10 cellular contexts compared by ENCODE assay signal in the genomic region with DNA sequence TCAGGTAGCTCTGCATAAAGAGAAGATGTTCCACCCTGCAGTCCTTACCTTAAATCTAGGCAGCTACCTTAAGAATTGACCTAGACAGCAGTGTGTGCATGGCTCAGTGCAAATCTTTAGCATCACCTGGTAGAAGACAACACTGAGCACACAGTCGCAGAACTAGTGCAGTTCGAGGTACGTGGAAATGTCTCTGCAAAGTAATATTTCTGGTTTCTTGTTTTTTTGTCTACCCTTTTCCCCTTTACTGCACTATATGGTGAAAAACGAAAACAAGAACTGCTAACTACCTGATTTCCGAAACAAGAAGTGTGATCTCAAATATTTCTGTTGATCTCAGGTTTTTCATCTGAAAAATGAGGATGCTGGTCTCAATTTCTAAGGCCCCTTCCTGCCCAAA.
DNase-seq lines count a peak whose midpoint lies in the region; ATAC-seq and TF ChIP-seq lines count a peak whose summit lies in the region.
"Had no signal": no experiment of that assay in that cellular context is flagged by ENCODE, and none has a peak within 500 bp of the region (broad histone marks: within the 10 kb centered on the region; RNA-seq: fewer than 3 reads in every experiment).

No MANE protein-coding gene starts in this region.

- H3K27ac Mint-ChIP-seq in activated B cell treated with CpG ODN at 0.5 μM for 24 hours (peak overlapping the region; percentile 89), neural progenitor cell (no peak overlapping the region)

- H3F3A ChIP-seq in neural progenitor cell (ENCODE audit: low read depth), result no peaks in the 10 kb centered on the region

- no peak for DNase-seq in activated B cell treated with CpG ODN at 0.5 μM for 24 hours
- DNase-seq in lower lobe of right lung, result no peak
- no peak for DNase-seq in neural progenitor cell (ENCODE audit: low spot score)
- DNase-seq in NCI-H446 treated with DMSO at 0.1 percent for 48 hours (lab: John Stamatoyannopoulos, UW), result no peak
- DNase-seq in left ventricle myocardium superior, result no peak
- DNase-seq in stimulated activated naive CD4-positive, alpha-beta T cell treated with Interleukin-2 at 50 U/mL for 16 hours (lab: John Stamatoyannopoulos, UW), result no peak
- DNase-seq: heart right ventricle, nephron progenitor cell had no signal

- H3K27me3 ChIP-seq in ACC112 (ENCODE audit: insufficient read depth, low read length) (no peaks in the 10 kb centered on the region), lower lobe of right lung (ENCODE audit: low read depth) (no peaks in the 10 kb centered on the region), neural progenitor cell (no peaks in the 10 kb centered on the region)
- H3K27me3 ChIP-seq: heart right ventricle had no signal

- H3K9me3 ChIP-seq in lower lobe of right lung (no peaks in the 10 kb centered on the region), neural progenitor cell (ENCODE audit: low read depth) (no peaks in the 10 kb centered on the region)
- H3K9me3 ChIP-seq: heart right ventricle had no signal

- no peak overlapping the region for H3K9ac ChIP-seq in neural progenitor cell

- H3K36me3 ChIP-seq in ACC112 (ENCODE audit: insufficient read depth, low read length) (no peaks in the 10 kb centered on the region), lower lobe of right lung (no peaks in the 10 kb centered on the region), neural progenitor cell (no peaks in the 10 kb centered on the region)

- H2AFZ ChIP-seq in ACC112 (ENCODE audit: low read length, unreplicated experiment), result no peak overlapping the region
- no peak overlapping the region for H2AFZ ChIP-seq in neural progenitor cell (replicated peaks)

- H3K4me3 Mint-ChIP-seq in activated B cell treated with CpG ODN at 0.5 μM for 24 hours (peak overlapping the region; percentile 74), neural progenitor cell (no peak overlapping the region)
- H3K4me3 Mint-ChIP-seq: nephron progenitor cell had no signal

- H3K4me1 ChIP-seq in ACC112 (ENCODE audit: control insufficient read depth, insufficient read depth, low read length, unreplicated experiment), result peaks cover 26% of the 10 kb centered on the region
- H3K4me1 ChIP-seq in lower lobe of right lung, result peaks cover 54% of the 10 kb centered on the region
- H3K4me1 ChIP-seq in neural progenitor cell, result no peaks in the 10 kb centered on the region

- H3K27me3 Mint-ChIP-seq in activated B cell treated with CpG ODN at 0.5 μM for 24 hours (no peaks in the 10 kb centered on the region), neural progenitor cell (ENCODE audit: insufficient read depth, low read depth) (no peaks in the 10 kb centered on the region)

- POLR2A ChIA-PET in activated B cell treated with CpG ODN at 0.5 μM for 24 hours (lab: Charles Lee), result interaction anchor here (0.6 to 9.7 kb wide), 21 partner anchors 8 to 306 kb away, joined by 4 to 249 read pairs (median 13); partner anchors contain the start of gene ETV6

- no peak overlapping the region for H3K4me2 ChIP-seq in neural progenitor cell

- intact Hi-C loops in activated B cell treated with CpG ODN at 0.5 μM for 24 hours (cut with micrococcal nuclease), result loop anchor here (10.0 kb wide), 1 partner anchor 1073 kb away; no protein-coding TSS in a partner anchor
- intact Hi-C loops in lower lobe of right lung (cut with DNase I), result no loop called here
- intact Hi-C loops in left ventricle myocardium superior (cut with micrococcal nuclease), result no loop called here

- peak overlapping the region; percentile 61 for H3K27ac ChIP-seq in ACC112 (ENCODE audit: low read depth, low read length)
- H3K27ac ChIP-seq in lower lobe of right lung, result peak overlapping the region; percentile 68
- no peak overlapping the region for H3K27ac ChIP-seq in neural progenitor cell

- TF ChIP-seq CTCF in activated B cell treated with CpG ODN at 0.5 μM for 24 hours (IDR thresholded peaks at IDR 0.05) (no peak), lower lobe of right lung (IDR thresholded peaks at IDR 0.05) (no peak), neural progenitor cell (IDR thresholded peaks at IDR 0.05) (no peak)

- ATAC-seq in GM19035 (IDR thresholded peaks at IDR 0.05; ENCODE audit: unreplicated experiment), result peak; percentile 40
- peak; percentile 9 for ATAC-seq in activated B cell treated with CpG ODN at 0.5 μM for 24 hours (ENCODE audit: low read depth)
- ATAC-seq in lower lobe of right lung, result no peak
- no peak for ATAC-seq in left ventricle myocardium superior
- ATAC-seq: heart right ventricle had no signal

- CTCF ChIA-PET in activated B cell treated with CpG ODN at 0.5 μM for 24 hours (lab: Charles Lee), result interaction anchor here (1.0 to 2.3 kb wide), 4 partner anchors 12 to 81 kb away, joined by 3 to 7 read pairs (median 5); no protein-coding TSS in a partner anchor

- no peaks in the 10 kb centered on the region for H4K20me1 ChIP-seq in neural progenitor cell (ENCODE audit: low read depth)

- H3K4me1 Mint-ChIP-seq in activated B cell treated with CpG ODN at 0.5 μM for 24 hours (peaks cover 94% of the 10 kb centered on the region), neural progenitor cell (peaks cover 9% of the 10 kb centered on the region)

- H3K36me3 Mint-ChIP-seq in activated B cell treated with CpG ODN at 0.5 μM for 24 hours (ENCODE audit: low read depth) (peaks cover 14% of the 10 kb centered on the region), neural progenitor cell (peaks cover 3% of the 10 kb centered on the region)

- 0 out of 2 replicates have a peak overlapping the region, but pooled peaks have one; percentile 32 for H3K4me3 ChIP-seq in ACC112 (ENCODE audit: low read depth, low read length)
- no peak overlapping the region for H3K4me3 ChIP-seq in lower lobe of right lung
- H3K4me3 ChIP-seq in neural progenitor cell, result no peak overlapping the region
- H3K4me3 ChIP-seq: heart right ventricle had no signal

- H3K9me3 Mint-ChIP-seq in activated B cell treated with CpG ODN at 0.5 μM for 24 hours (no peaks in the 10 kb centered on the region), neural progenitor cell (no peaks in the 10 kb centered on the region)
- H3K9me3 Mint-ChIP-seq: nephron progenitor cell had no signal

- peaks cover 13% of the 10 kb centered on the region for H3K79me2 ChIP-seq in ACC112 (ENCODE audit: control insufficient read depth, insufficient read depth, low read length, unreplicated experiment)
- no peaks in the 10 kb centered on the region for H3K79me2 ChIP-seq in neural progenitor cell (ENCODE audit: low read depth)

Comparison
In these comparisons a context has a peak if more than half of its experiments do, and no peak if none do; other contexts are left out.
1. ATAC-seq: peak in GM19035 (single experiment) and activated B cell treated with CpG ODN at 0.5 μM for 24 hours (single experiment); none in lower lobe of right lung (0 of 2) and left ventricle myocardium superior (single experiment).